In genomic region chr13:31922724-31923123, GRCh38 we compare ENCODE assay signal across 20 cellular contexts.
"Had no signal": no experiment of that assay in that cellular context is flagged by ENCODE, and none has a peak within 500 bp of the region (broad histone marks: within the 10 kb centered on the region; RNA-seq: fewer than 3 reads in every experiment).

No MANE protein-coding gene starts in this region.

- H3K27ac Mint-ChIP-seq: nephron progenitor cell had no signal

- H3K4me1 ChIP-seq: sigmoid colon had no signal

- H3K9me3 ChIP-seq: neutrophil, right atrium auricular region, sigmoid colon, stomach, thoracic aorta, transverse colon had no signal

- H3K36me3 ChIP-seq: neutrophil, right atrium auricular region, sigmoid colon, stomach, thoracic aorta, transverse colon had no signal

- H3K79me2 ChIP-seq: hepatocyte had no signal

- H2AFZ ChIP-seq: hepatocyte had no signal

- H3K27me3 ChIP-seq: hepatocyte, neutrophil, right atrium auricular region, sigmoid colon, stomach, transverse colon had no signal

- DNase-seq: dermis blood vessel endothelial cell; effector CD4-positive, alpha-beta T cell; endodermal cell; erythroblast; foreskin melanocyte; head of caudate nucleus; kidney glomerular epithelial cell; mammary epithelial cell; midbrain; nephron progenitor cell; sigmoid colon; stimulated activated naive CD4-positive, alpha-beta T cell; stomach; substantia nigra; transverse colon had no signal

- H3K9me3 Mint-ChIP-seq: endodermal cell, nephron progenitor cell had no signal

- H3K4me3 Mint-ChIP-seq: endodermal cell, nephron progenitor cell had no signal

- H3K27ac ChIP-seq: hepatocyte, neutrophil, right atrium auricular region, sigmoid colon, skin epidermis, stomach, thoracic aorta, transverse colon had no signal

- H3K4me3 ChIP-seq: hepatocyte, right atrium auricular region, sigmoid colon, skin epidermis, stomach, thoracic aorta, transverse colon had no signal

- H3K4me2 ChIP-seq: hepatocyte had no signal
